In genomic region chr6:38483526-38483925, GRCh38 we compare ENCODE assay signal across 13 cellular contexts.
DNase-seq lines count a peak whose midpoint lies in the region; ATAC-seq lines count a peak whose summit lies in the region.
"Had no signal": no experiment of that assay in that cellular context is flagged by ENCODE, and none has a peak within 500 bp of the region (broad histone marks: within the 10 kb centered on the region; RNA-seq: fewer than 3 reads in every experiment).

No MANE protein-coding gene starts in this region.

- peak; percentile 65 for DNase-seq in NOMO-1 treated with dmso at 0.1 percent for 144 hours (lab: John Stamatoyannopoulos, UW; ENCODE audit: unreplicated experiment)
- peak; percentile 82 for DNase-seq in pons (ENCODE audit: low spot score)
- no peak for DNase-seq in NCI-H187 treated with DMSO at 0.1 percent for 48 hours (lab: John Stamatoyannopoulos, UW)
- DNase-seq in superior temporal gyrus (ENCODE audit: extremely low spot score), result no peak
- no peak for DNase-seq in caudate nucleus (lab: John Stamatoyannopoulos, UW)
- DNase-seq in stimulated activated naive CD4-positive, alpha-beta T cell (lab: John Stamatoyannopoulos, UW), result no peak
- DNase-seq: dermis blood vessel endothelial cell, HFFc6, nucleus accumbens, OCI-M1, T-helper 9 cell had no signal

- ATAC-seq in GM19023 (IDR thresholded peaks at IDR 0.05; ENCODE audit: unreplicated experiment) (peak; percentile 67), HG02763 (IDR thresholded peaks at IDR 0.05; ENCODE audit: unreplicated experiment) (peak; percentile 66)

- H3K27ac ChIP-seq in caudate nucleus (ENCODE audit: low read depth, low read length), result no peak overlapping the region

Comparison
In these comparisons a context has a peak if more than half of its experiments do, and no peak if none do; other contexts are left out.
1. DNase-seq: peak in NOMO-1 treated with dmso at 0.1 percent for 144 hours (single experiment) and pons (single experiment); none in NCI-H187 treated with DMSO at 0.1 percent for 48 hours (single experiment), superior temporal gyrus (single experiment), caudate nucleus (0 of 61) and stimulated activated naive CD4-positive, alpha-beta T cell (0 of 6).